ENCODE assay signal across 26 cellular contexts in genomic region chr4:6141554-6141953, GRCh38. TPM values are rescaled to one million over a fixed set of nuclear protein-coding genes. Genes with fewer than 3 reads are reported as not detected.
DNase-seq lines count a peak whose midpoint lies in the region; ATAC-seq and TF ChIP-seq lines count a peak whose summit lies in the region.
"Had no signal": no experiment of that assay in that cellular context is flagged by ENCODE, and none has a peak within 500 bp of the region (broad histone marks: within the 10 kb centered on the region; RNA-seq: fewer than 3 reads in every experiment).

No MANE protein-coding gene starts in this region.

- peaks cover 15% of the 10 kb centered on the region for H3K4me1 Mint-ChIP-seq in GM23338
- peaks cover 11 to 35% of the 10 kb centered on the region in 2 donors for H3K4me1 Mint-ChIP-seq in natural killer cell treated with Interleukin-12 subunit alpha and Interleukin-12 subunit beta and Interleukin-15 and Interleukin-18, amount 100 ng/mL, for 72 hours (ENCODE audit: low read depth in 2 of 2)
- H3K4me1 Mint-ChIP-seq: CD14-positive monocyte had no signal

- no peak overlapping the region for H3K9ac ChIP-seq in mesendoderm (ENCODE audit: low read length)
- H3K9ac ChIP-seq: BLaER1 had no signal

- peaks cover 5% of the 10 kb centered on the region for H3K27me3 Mint-ChIP-seq in GM23338 (ENCODE audit: insufficient read depth, low read depth, poor library complexity)
- peaks cover 0 to 2% of the 10 kb centered on the region in 2 donors for H3K27me3 Mint-ChIP-seq in natural killer cell treated with Interleukin-12 subunit alpha and Interleukin-12 subunit beta and Interleukin-15 and Interleukin-18, amount 100 ng/mL, for 72 hours
- H3K27me3 Mint-ChIP-seq: CD4-positive, alpha-beta memory T cell; CD4-positive, CD25-positive, alpha-beta regulatory T cell; CD8-positive, alpha-beta memory T cell had no signal

- no peaks in the 10 kb centered on the region for H3F3A ChIP-seq in GM23338 (replicated peaks; ENCODE audit: low read depth)

- H3K27ac ChIP-seq in GM23338 (ENCODE audit: low read depth), result no peak overlapping the region
- H3K27ac ChIP-seq in mesendoderm (ENCODE audit: low read depth, low read length), result no peak overlapping the region
- no peak overlapping the region for H3K27ac ChIP-seq in sigmoid colon
- H3K27ac ChIP-seq in effector memory CD4-positive, alpha-beta T cell (ENCODE audit: insufficient read depth, low read length, poor library complexity, severe bottlenecking), result no peak overlapping the region
- H3K27ac ChIP-seq: BLaER1 had no signal

- no CpG with 5 or more reads among the region's 9 CpGs for WGBS in mesendoderm (ENCODE audit: extremely low coverage, insufficient coverage, low lambda C conversion rate)
- WGBS in sigmoid colon, 2 donors, result 79 to 85% methylated on average over 9 of the region's 9 CpGs

- no peaks in the 10 kb centered on the region for H3K9me3 Mint-ChIP-seq in GM23338
- H3K9me3 Mint-ChIP-seq in natural killer cell treated with Interleukin-12 subunit alpha and Interleukin-12 subunit beta and Interleukin-15 and Interleukin-18, amount 100 ng/mL, for 72 hours, result peaks cover 6% of the 10 kb centered on the region

- no peak for TF ChIP-seq EP300 in sigmoid colon (IDR thresholded peaks at IDR 0.05)

- H4K20me1 ChIP-seq in GM23338 (replicated peaks; ENCODE audit: insufficient read depth), result no peaks in the 10 kb centered on the region
- H4K20me1 ChIP-seq: BLaER1 had no signal

- no peaks in the 10 kb centered on the region for H3K9me3 ChIP-seq in sigmoid colon
- no peaks in the 10 kb centered on the region for H3K9me3 ChIP-seq in effector memory CD4-positive, alpha-beta T cell (ENCODE audit: control insufficient read depth, low read length)
- H3K9me3 ChIP-seq: BE2C had no signal

- H3K79me1 ChIP-seq in mesendoderm (ENCODE audit: low read length), result no peaks in the 10 kb centered on the region

- no peak overlapping the region for H3K23ac ChIP-seq in mesendoderm (ENCODE audit: low read length)

- DNase-seq in GM23338 (ENCODE audit: low spot score) (no peak), mesendoderm (no peak), sigmoid colon (peak; percentile 48)
- DNase-seq in effector memory CD4-positive, alpha-beta T cell, result no peak
- DNase-seq in natural killer cell treated with Interleukin-12 subunit alpha and Interleukin-12 subunit beta and Interleukin-15 and Interleukin-18, amount 100 ng/mL, for 72 hours (ENCODE audit: low spot score), result no peak
- DNase-seq: 8988T; ACHN; BE2C; C1 segment of cervical spinal cord; CD4-positive, alpha-beta memory T cell; CD4-positive, CD25-positive, alpha-beta regulatory T cell; CD8-positive, alpha-beta memory T cell; COR-L47; DMS 273 treated with DMSO at 0.1 percent for 48 hours; DMS153; DMS53; DMS79; DND-41; EL; GDM1 had no signal

- H3K4ac ChIP-seq in mesendoderm (ENCODE audit: low read depth, low read length), result no peak overlapping the region

- peak overlapping the region; percentile 27 for H2AK5ac ChIP-seq in mesendoderm (ENCODE audit: low read length)

- ATAC-seq in GM23338, result no peak
- no peak for ATAC-seq in natural killer cell treated with Interleukin-12 subunit alpha and Interleukin-12 subunit beta and Interleukin-15 and Interleukin-18, amount 100 ng/mL, for 72 hours
- ATAC-seq: GM12878 had no signal

- H2BK15ac ChIP-seq in mesendoderm (replicated peaks; ENCODE audit: low read depth), result no peak overlapping the region

- peak overlapping the region; percentile 70; the same call in 1 of the 2 replicates for H3K27ac Mint-ChIP-seq in GM23338
- H3K27ac Mint-ChIP-seq in natural killer cell treated with Interleukin-12 subunit alpha and Interleukin-12 subunit beta and Interleukin-15 and Interleukin-18, amount 100 ng/mL, for 72 hours, result peak overlapping the region in 1 of 2 donors; percentile 53
- H3K27ac Mint-ChIP-seq: CD14-positive monocyte; CD4-positive, CD25-positive, alpha-beta regulatory T cell had no signal

- H3K18ac ChIP-seq in mesendoderm (ENCODE audit: low read length), result peak overlapping the region; percentile 22

- H2BK120ac ChIP-seq in mesendoderm (ENCODE audit: low read depth, low read length), result no peak overlapping the region

- H3K4me3 ChIP-seq in GM23338 (no peak overlapping the region), mesendoderm (ENCODE audit: low read length) (no peak overlapping the region), sigmoid colon (no peak overlapping the region)
- H3K4me3 ChIP-seq in effector memory CD4-positive, alpha-beta T cell (ENCODE audit: insufficient read depth, low read depth, low read length, poor library complexity, severe bottlenecking), result no peak overlapping the region
- H3K4me3 ChIP-seq: BLaER1, GM12878 had no signal

- no peak overlapping the region for H2AFZ ChIP-seq in GM23338

- peak overlapping the region; percentile 62 for H3K56ac ChIP-seq in mesendoderm (ENCODE audit: low read length)

- no peak for TF ChIP-seq POLR2A in sigmoid colon (IDR thresholded peaks at IDR 0.05)

- no peaks in the 10 kb centered on the region for H3K79me2 ChIP-seq in GM23338 (replicated peaks; ENCODE audit: insufficient read depth)
- no peaks in the 10 kb centered on the region for H3K79me2 ChIP-seq in mesendoderm (ENCODE audit: control insufficient read depth, insufficient read depth, low read length)

- no peak for TF ChIP-seq CTCF in GM23338 (conservative IDR thresholded peaks at IDR 0.05; ENCODE audit: low read depth in 2 of 2)
- TF ChIP-seq CTCF in sigmoid colon (IDR thresholded peaks at IDR 0.05), result no peak

- no peaks in the 10 kb centered on the region for H3K36me3 Mint-ChIP-seq in GM23338 (ENCODE audit: low read depth)
- peaks cover 13% of the 10 kb centered on the region for H3K36me3 Mint-ChIP-seq in natural killer cell treated with Interleukin-12 subunit alpha and Interleukin-12 subunit beta and Interleukin-15 and Interleukin-18, amount 100 ng/mL, for 72 hours
- H3K36me3 Mint-ChIP-seq: CD14-positive monocyte had no signal

- peak overlapping the region; percentile 10 for H4K5ac ChIP-seq in mesendoderm (ENCODE audit: low read length)

- intact Hi-C loops in sigmoid colon (cut with DNase I), result no loop called here

- H3K4me2 ChIP-seq in GM23338 (no peak overlapping the region), mesendoderm (ENCODE audit: low read length) (no peak overlapping the region)
- H3K4me2 ChIP-seq: BLaER1 had no signal

- H3K27me3 ChIP-seq in GM23338 (ENCODE audit: insufficient read depth) (no peaks in the 10 kb centered on the region), mesendoderm (ENCODE audit: insufficient read depth, low read length, poor library complexity) (no peaks in the 10 kb centered on the region), sigmoid colon (no peaks in the 10 kb centered on the region)
- H3K27me3 ChIP-seq in effector memory CD4-positive, alpha-beta T cell (replicated peaks; ENCODE audit: control insufficient read depth, insufficient read depth, low read length, poor library complexity, severe bottlenecking), result no peaks in the 10 kb centered on the region
- H3K27me3 ChIP-seq: BE2C, BLaER1 had no signal

- H2BK5ac ChIP-seq in mesendoderm (ENCODE audit: low read length), result peak overlapping the region; percentile 49

- H3K4me1 ChIP-seq in GM23338 (ENCODE audit: insufficient read depth), result no peaks in the 10 kb centered on the region
- peaks cover 8% of the 10 kb centered on the region for H3K4me1 ChIP-seq in mesendoderm (ENCODE audit: control insufficient read depth, low read depth, low read length)
- H3K4me1 ChIP-seq in sigmoid colon, result no peaks in the 10 kb centered on the region
- H3K4me1 ChIP-seq in effector memory CD4-positive, alpha-beta T cell (ENCODE audit: control insufficient read depth, insufficient read depth, low read length, poor library complexity, severe bottlenecking), result no peaks in the 10 kb centered on the region
- H3K4me1 ChIP-seq: BE2C had no signal

- no peak overlapping the region for H3K4me3 Mint-ChIP-seq in GM23338
- no peak overlapping the region for H3K4me3 Mint-ChIP-seq in natural killer cell treated with Interleukin-12 subunit alpha and Interleukin-12 subunit beta and Interleukin-15 and Interleukin-18, amount 100 ng/mL, for 72 hours
- H3K4me3 Mint-ChIP-seq: CD14-positive monocyte; CD4-positive, alpha-beta memory T cell; CD4-positive, CD25-positive, alpha-beta regulatory T cell; CD8-positive, alpha-beta memory T cell had no signal

- H3K36me3 ChIP-seq in GM23338 (ENCODE audit: insufficient read depth) (no peaks in the 10 kb centered on the region), mesendoderm (ENCODE audit: control insufficient read depth, insufficient read depth, low read length) (no peaks in the 10 kb centered on the region), sigmoid colon (no peaks in the 10 kb centered on the region)
- no peaks in the 10 kb centered on the region for H3K36me3 ChIP-seq in effector memory CD4-positive, alpha-beta T cell (ENCODE audit: control insufficient read depth, insufficient read depth, low read length)
- H3K36me3 ChIP-seq: BE2C, BLaER1 had no signal

- H3K9me2 ChIP-seq in GM23338 (ENCODE audit: insufficient read depth), result no peaks in the 10 kb centered on the region

- no peak overlapping the region for H4K8ac ChIP-seq in mesendoderm (ENCODE audit: low read depth, low read length)

TF ChIP-seq in GM23338, 12 proteins besides CTCF, POLR2A, EP300 and RAD21 (continues in another document):
- TF ChIP-seq CREB1 (CRISPR knock-in tag; IDR thresholded peaks at IDR 0.05; ENCODE audit: low read depth) (no peak), NANOG (IDR thresholded peaks at IDR 0.05; ENCODE audit: borderline replicate concordance) (no peak), JUNB (IDR thresholded peaks at IDR 0.05; ENCODE audit: unreplicated experiment) (no peak)

RNA-seq across cellular contexts. Expression of gene JAKMIP1, which starts 58.8 kb away (rescaled TPM):
- 5.1 and 5.9 TPM in 2 replicates for total RNA-seq in GM23338 (2014; rRNA removed; shearing (Covaris generic))
- 4.6 and 5.5 TPM in 2 replicates for polyA plus RNA-seq in GM23338 (2016; fragmentation: Nextera tagmentation; extraction: Ambion mirVana)
- 3.5 TPM for polyA plus RNA-seq in mesendoderm (2013, experiment 1 of 2)
- 3.5 TPM for polyA plus RNA-seq in mesendoderm (2013, experiment 2 of 2)
- total RNA-seq in sigmoid colon, result 1 to 10 TPM in 3 of 4 donors, under 1 TPM in 1; 0.49 to 3.9 (median 1.8) TPM
- polyA plus RNA-seq in sigmoid colon, result 1 to 10 TPM in 1 of 3 donors, not detected in 2; 1.8 TPM
- total RNA-seq in natural killer cell treated with Interleukin-12 subunit alpha and Interleukin-12 subunit beta and Interleukin-15 and Interleukin-18, amount 100 ng/mL, for 72 hours, result 10 to 100 TPM; 16.3 to 66.7 TPM
- total RNA-seq: A673, G401 had no signal
- polyA plus RNA-seq: AG04450 had no signal
